ENCODE assay signal across 1 cellular context in genomic region chr13:99199541-99200432, GRCh38.
TF ChIP-seq lines count a peak whose summit lies in the region.

No MANE protein-coding gene starts in this region.

TF ChIP-seq in K562, 482 proteins besides CTCF, POLR2A, EP300 and RAD21 (continued from another document):
- TF ChIP-seq ZNF407 (IDR thresholded peaks at IDR 0.05; ENCODE audit: low read depth) (peak; percentile 80), GABPB1 (CRISPR knock-in tag; IDR thresholded peaks at IDR 0.05) (no peak), MCM7 (IDR thresholded peaks at IDR 0.05) (no peak), HSF4 (CRISPR knock-in tag; IDR thresholded peaks at IDR 0.05; ENCODE audit: borderline replicate concordance) (no peak), ZBTB7A (IDR thresholded peaks at IDR 0.05; ENCODE audit: borderline replicate concordance, control insufficient read depth, low read depth, low read length) (0 out of 2 replicates have a peak, but pooled peaks have one; percentile 44), CREB3L1 (IDR thresholded peaks at IDR 0.05; ENCODE audit: borderline replicate concordance, low read depth) (no peak), TEAD2 (tag; IDR thresholded peaks at IDR 0.05) (no peak), HMBOX1 (IDR thresholded peaks at IDR 0.05) (no peak), TCFL5 (CRISPR knock-in tag; conservative IDR thresholded peaks at IDR 0.05) (no peak), SAFB (IDR thresholded peaks at IDR 0.05; ENCODE audit: borderline replicate concordance, low read depth, low read length) (no peak; the same call in 1 of the 2 replicates), NR2C2 (CRISPR knock-in tag; IDR thresholded peaks at IDR 0.05) (no peak), NR2C2 (tag; IDR thresholded peaks at IDR 0.05) (peak; percentile 13; the same call in 1 of the 2 replicates), PCBP2 (IDR thresholded peaks at IDR 0.05; ENCODE audit: low read depth, low read length, poor library complexity, severe bottlenecking) (no peak), TGIF2 (CRISPR knock-in tag; IDR thresholded peaks at IDR 0.05) (0 out of 2 replicates have a peak, but pooled peaks have one; percentile 50), NFE2L1 (tag; IDR thresholded peaks at IDR 0.05; ENCODE audit: borderline replicate concordance, low read depth) (no peak), CEBPB (tag; IDR thresholded peaks at IDR 0.05) (peak; percentile 87), MED1 (CRISPR knock-in tag; IDR thresholded peaks at IDR 0.05; ENCODE audit: borderline replicate concordance) (no peak), SRSF3 (IDR thresholded peaks at IDR 0.05; ENCODE audit: insufficient read depth, low read length) (no peak), RBM22 (IDR thresholded peaks at IDR 0.05; ENCODE audit: low read depth, low read length, poor library complexity, severe bottlenecking) (peak; percentile 31), ZNF740 (CRISPR knock-in tag; IDR thresholded peaks at IDR 0.05) (no peak), ZNF740 (tag; IDR thresholded peaks at IDR 0.05) (no peak), MXI1 (IDR thresholded peaks at IDR 0.05; ENCODE audit: low read depth, low read length) (no peak), TBP (optimal IDR thresholded peaks at IDR 0.05; ENCODE audit: low read depth, low read length) (peak; percentile 17), ETV1 (tag; conservative IDR thresholded peaks at IDR 0.05; ENCODE audit: low read depth) (no peak), KLF6 (CRISPR knock-in tag; IDR thresholded peaks at IDR 0.05; ENCODE audit: borderline replicate concordance) (0 out of 2 replicates have a peak, but pooled peaks have one; percentile 43), E2F6 (IDR thresholded peaks at IDR 0.05; ENCODE audit: borderline replicate concordance in 1 of 2, extremely low read depth in 1 of 2, insufficient read depth in 1 of 2, insufficient read length in 1 of 2, low read depth in 1 of 2, low read length in 1 of 2, poor library complexity in 1 of 2, severe bottlenecking in 1 of 2) (peak in 1 of 2 experiments; percentile 10), NFYB (IDR thresholded peaks at IDR 0.05; ENCODE audit: extremely low read depth, insufficient read length) (no peak)
